Comparison of ENCODE assay signal across 11 cellular contexts in the genomic region with DNA sequence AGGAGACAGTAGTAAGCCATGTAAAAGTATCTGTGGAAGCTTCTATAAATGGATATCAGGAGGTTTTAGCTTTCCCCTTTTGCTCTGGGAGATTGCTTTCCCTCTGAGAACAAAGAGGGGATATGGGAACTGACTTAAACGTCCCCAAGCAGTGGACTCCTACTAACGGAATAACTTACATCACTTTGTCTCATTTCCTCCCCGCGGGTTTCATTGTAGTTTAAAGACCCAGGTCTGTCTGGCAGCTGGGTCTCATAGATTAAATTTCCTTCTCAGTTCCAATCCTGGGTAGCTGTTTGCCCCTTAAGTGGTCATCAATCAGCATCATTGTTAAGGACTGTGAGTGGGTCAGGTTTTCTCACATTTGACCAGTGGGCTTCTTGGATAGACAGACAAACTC.
"Had no signal": no experiment of that assay in that cellular context is flagged by ENCODE, and none has a peak within 500 bp of the region (broad histone marks: within the 10 kb centered on the region; RNA-seq: fewer than 3 reads in every experiment).

No MANE protein-coding gene starts in this region.

- H3K27me3 Mint-ChIP-seq: activated naive CD8-positive, alpha-beta T cell; naive B cell had no signal

- H3K4me3 Mint-ChIP-seq: activated naive CD8-positive, alpha-beta T cell; naive B cell; T-helper 17 cell had no signal

- H3K4me1 ChIP-seq: breast epithelium, esophagus muscularis mucosa, right atrium auricular region, tibial nerve had no signal

- H3K27me3 ChIP-seq: breast epithelium, esophagus muscularis mucosa, neutrophil, right atrium auricular region, tibial nerve had no signal

- DNase-seq: activated gamma-delta T cell, hypothalamus had no signal

- H3K36me3 ChIP-seq: breast epithelium, esophagus muscularis mucosa, right atrium auricular region, tibial nerve had no signal

- H3K27ac Mint-ChIP-seq: activated naive CD8-positive, alpha-beta T cell; naive B cell; T-helper 17 cell had no signal

- H3K27ac ChIP-seq: breast epithelium, esophagus muscularis mucosa, neutrophil, right atrium auricular region, skin epidermis, tibial nerve had no signal

- H3K9me3 ChIP-seq: breast epithelium, esophagus muscularis mucosa, neutrophil, right atrium auricular region had no signal

- H3K36me3 Mint-ChIP-seq: activated naive CD8-positive, alpha-beta T cell had no signal

- H3K4me3 ChIP-seq: breast epithelium, esophagus muscularis mucosa, right atrium auricular region, skin epidermis, tibial nerve had no signal
